Comparison of ENCODE assay signal across 8 cellular contexts in the genomic region with DNA sequence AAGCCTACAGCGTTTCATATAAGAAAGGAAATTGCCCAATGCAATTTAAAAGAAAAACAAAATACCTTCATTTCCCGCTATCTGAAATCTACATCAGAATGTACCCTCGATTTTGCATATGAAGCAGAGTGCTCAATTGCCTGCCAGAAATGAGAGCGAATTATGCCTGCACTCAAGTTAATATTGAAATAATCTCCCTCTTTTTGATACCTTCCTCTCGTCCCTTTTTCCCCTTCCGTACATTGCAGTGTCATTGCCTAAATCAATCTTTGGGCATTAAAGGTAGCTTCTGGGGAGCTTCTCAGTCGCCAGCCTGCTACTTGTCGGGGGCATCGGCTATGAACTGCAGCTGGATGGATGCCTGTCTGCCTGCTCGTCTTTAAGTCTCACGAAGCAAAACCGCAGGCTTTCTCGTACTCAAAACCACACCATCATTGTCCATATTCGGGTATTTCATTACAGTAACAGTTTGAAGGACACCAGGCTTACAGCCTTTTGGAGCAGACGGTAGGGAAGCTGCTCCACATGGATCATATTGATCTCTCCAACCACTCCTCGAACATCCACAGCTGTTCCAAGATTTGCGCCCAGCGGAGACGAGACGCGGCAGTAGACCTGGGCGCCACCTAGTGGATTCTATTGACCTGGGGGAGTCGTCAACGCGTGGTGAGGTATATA.
DNase-seq lines count a peak whose midpoint lies in the region; ATAC-seq and TF ChIP-seq lines count a peak whose summit lies in the region.

No MANE protein-coding gene starts in this region.

- ATAC-seq in GM19025 (IDR thresholded peaks at IDR 0.05; ENCODE audit: low read depth, unreplicated experiment), result peak; percentile 87
- ATAC-seq in HG03280 (IDR thresholded peaks at IDR 0.05; ENCODE audit: unreplicated experiment), result peak; percentile 83
- ATAC-seq in left lobe of liver, result peak; percentile 99

- peaks cover 61% of the 10 kb centered on the region for H3K27me3 Mint-ChIP-seq in chondrocyte (ENCODE audit: low read depth)

- peak; percentile 71 to 76 for DNase-seq in AML-193 (lab: John Stamatoyannopoulos, UW)
- DNase-seq in NCI-H446 (lab: John Stamatoyannopoulos, UW), result peak; percentile 57 to 88
- peak; percentile 72 for DNase-seq in activated CD4-positive, CD25-positive, alpha-beta regulatory T cell treated with anti-CD3 and anti-CD28 coated beads, Interleukin-2, amount 50 U/mL, for 72 hours
- no peak for DNase-seq in chondrocyte (ENCODE audit: low spot score)
- peak; percentile 76 for DNase-seq in left lobe of liver (ENCODE audit: low spot score)
- DNase-seq in stimulated activated CD4-positive, alpha-beta T cell treated with anti-CD3 and anti-CD28 coated beads, Interleukin-4, amount 100 ng/mL, for 1 hour, result peak; percentile 69

- H3K9me3 Mint-ChIP-seq in chondrocyte (ENCODE audit: low read depth), result no peaks in the 10 kb centered on the region

- H3K27ac Mint-ChIP-seq in chondrocyte (ENCODE audit: unreplicated experiment), result no peak overlapping the region

- peaks cover 12% of the 10 kb centered on the region for H3K4me1 Mint-ChIP-seq in chondrocyte (ENCODE audit: low read depth)

- no peaks in the 10 kb centered on the region for H3K36me3 Mint-ChIP-seq in chondrocyte (ENCODE audit: low read depth)

- peak; percentile 93 for TF ChIP-seq CTCF in chondrocyte (IDR thresholded peaks at IDR 0.05)

- peak overlapping the region; percentile 81 for H3K4me3 Mint-ChIP-seq in chondrocyte (ENCODE audit: unreplicated experiment)
